In genomic region chr1:21340230-21340564, GRCh38 we compare ENCODE assay signal across 11 cellular contexts. TPM values are rescaled to one million over a fixed set of nuclear protein-coding genes. Genes with fewer than 3 reads are reported as not detected.
DNase-seq lines count a peak whose midpoint lies in the region; ATAC-seq lines count a peak whose summit lies in the region.
"Had no signal": no experiment of that assay in that cellular context is flagged by ENCODE, and none has a peak within 500 bp of the region (broad histone marks: within the 10 kb centered on the region; RNA-seq: fewer than 3 reads in every experiment).

No MANE protein-coding gene starts in this region.

- H3K4me1 Mint-ChIP-seq in effector memory CD8-positive, alpha-beta T cell (ENCODE audit: low read depth in 2 of 2), result peaks cover 54 to 55% of the 10 kb centered on the region in 2 donors

- no peak overlapping the region for H3K27ac Mint-ChIP-seq in effector memory CD8-positive, alpha-beta T cell
- H3K27ac Mint-ChIP-seq: dendritic cell treated with granulocyte-macrophage colony-stimulating factor and Interleukin-4, amounts not matched to agents 40 ng/mL and 50 ng/mL, for 4 days had no signal

- H3K36me3 Mint-ChIP-seq in effector memory CD8-positive, alpha-beta T cell (ENCODE audit: insufficient read depth), result peaks cover 17% of the 10 kb centered on the region

- no peak overlapping the region for H3K4me3 Mint-ChIP-seq in effector memory CD8-positive, alpha-beta T cell
- H3K4me3 Mint-ChIP-seq: dendritic cell treated with granulocyte-macrophage colony-stimulating factor and Interleukin-4, amounts not matched to agents 40 ng/mL and 50 ng/mL, for 4 days; nephron had no signal

- no peak for ATAC-seq in left cardiac atrium
- no peak for ATAC-seq in HG03280 (IDR thresholded peaks at IDR 0.05; ENCODE audit: unreplicated experiment)
- ATAC-seq in effector memory CD8-positive, alpha-beta T cell (replicated peaks), result no peak

- H3K9ac ChIP-seq in stomach smooth muscle (ENCODE audit: low read length in 2 of 2), result peak overlapping the region in 1 of 2 donors; percentile 21

- no peaks in the 10 kb centered on the region for H3K9me3 Mint-ChIP-seq in effector memory CD8-positive, alpha-beta T cell
- H3K9me3 Mint-ChIP-seq: dendritic cell treated with granulocyte-macrophage colony-stimulating factor and Interleukin-4, amounts not matched to agents 40 ng/mL and 50 ng/mL, for 4 days; nephron had no signal

- H3K4me1 ChIP-seq in stomach smooth muscle (ENCODE audit: control insufficient read depth, insufficient read depth, low read length), result peaks cover 90% of the 10 kb centered on the region

- peak overlapping the region in 1 of 2 donors; percentile 29 for H3K4me3 ChIP-seq in stomach smooth muscle (ENCODE audit: low read length in 2 of 2)

- H3K27ac ChIP-seq in stomach smooth muscle (ENCODE audit: low read length), result peak overlapping the region; percentile 94

- peaks cover 0 to 3% of the 10 kb centered on the region in 2 donors for H3K36me3 ChIP-seq in stomach smooth muscle (ENCODE audit: control insufficient read depth in 2 of 2, insufficient read depth in 2 of 2, low read length in 2 of 2)

- intact Hi-C loops in left cardiac atrium (cut with DNase I), result loop anchor here (5.0 kb wide), 2 partner anchors 78 to 83 kb away; no protein-coding TSS in a partner anchor

- H3K27me3 Mint-ChIP-seq in effector memory CD8-positive, alpha-beta T cell, result no peaks in the 10 kb centered on the region

- peak; percentile 19 for DNase-seq in NCI-H1436 (lab: John Stamatoyannopoulos, UW)
- no peak for DNase-seq in NCI-H1436 treated with DMSO at 0.1 percent for 48 hours (lab: John Stamatoyannopoulos, UW)
- DNase-seq in NCI-H510A treated with DMSO at 0.1 percent for 48 hours (lab: John Stamatoyannopoulos, UW), result peak; percentile 66
- DNase-seq in left cardiac atrium, result peak; percentile 66
- no peak for DNase-seq in EL
- DNase-seq in effector memory CD8-positive, alpha-beta T cell, result no peak
- DNase-seq: NCI-H82 had no signal

- no peaks in the 10 kb centered on the region for H3K27me3 ChIP-seq in stomach smooth muscle (ENCODE audit: control insufficient read depth in 1 of 2, insufficient read depth in 2 of 2, low read length in 2 of 2)

- no peaks in the 10 kb centered on the region for H3K9me3 ChIP-seq in stomach smooth muscle (ENCODE audit: control insufficient read depth in 2 of 2, low read length in 2 of 2)

RNA-seq across cellular contexts. Expression of gene ECE1, which starts 49.9 kb away (rescaled TPM):
- 100 to 1,000 TPM in 1 of 2 donors, 10 to 100 TPM in 1; 66.2 to 138 TPM for total RNA-seq in left cardiac atrium

Comparison
In these comparisons a context has a peak if more than half of its experiments do, and no peak if none do; other contexts are left out.
1. DNase-seq: peak in NCI-H1436 (single experiment), NCI-H510A treated with DMSO at 0.1 percent for 48 hours (single experiment) and left cardiac atrium (single experiment); none in NCI-H1436 treated with DMSO at 0.1 percent for 48 hours (single experiment), EL (single experiment) and effector memory CD8-positive, alpha-beta T cell (0 of 3).